In the genomic region with DNA sequence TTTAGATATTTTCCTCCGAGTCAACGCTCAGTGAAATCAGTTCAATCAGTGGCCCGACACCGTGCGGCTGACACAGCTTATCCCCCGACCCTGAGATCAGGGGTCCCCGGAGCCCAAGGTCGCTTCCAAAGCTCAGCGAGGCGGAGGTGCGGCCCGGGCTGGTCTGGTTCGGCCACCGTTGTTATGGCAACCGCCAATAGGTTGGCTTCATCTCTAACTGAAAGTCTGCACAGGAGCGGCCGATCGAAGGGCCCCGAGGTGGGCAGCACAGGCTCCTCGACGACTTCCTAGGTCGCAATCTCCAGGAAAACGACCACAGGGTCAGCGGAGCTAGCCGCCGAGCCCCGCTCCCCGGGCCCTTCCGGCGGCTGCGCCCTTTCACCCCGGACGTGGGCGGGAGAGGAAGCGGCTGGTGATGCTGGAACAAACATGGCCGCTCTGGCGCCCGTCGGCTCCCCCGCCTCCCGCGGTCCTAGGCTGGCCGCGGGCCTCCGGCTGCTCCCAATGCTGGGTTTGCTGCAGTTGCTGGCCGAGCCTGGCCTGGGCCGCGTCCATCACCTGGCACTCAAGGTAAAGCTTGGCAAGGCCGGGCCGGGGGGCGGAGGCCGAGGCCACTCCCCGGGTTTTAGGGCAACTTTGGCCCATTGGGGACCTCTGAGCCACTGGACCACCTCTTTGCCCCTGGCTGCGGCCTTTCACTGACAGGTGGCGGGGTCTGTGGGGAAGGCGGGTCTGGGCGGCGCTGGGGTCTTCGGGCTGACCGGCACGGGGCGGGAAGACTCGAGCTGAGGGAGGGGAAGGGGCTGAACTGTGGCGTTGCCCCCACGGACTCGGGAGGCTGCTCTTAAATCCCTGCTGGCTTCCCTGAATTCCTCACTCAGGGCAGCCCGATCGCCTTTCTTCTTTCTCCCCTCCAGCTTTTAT, we compare ENCODE assay signal across 8 cellular contexts. TPM values are rescaled to one million over a fixed set of nuclear protein-coding genes. Genes with fewer than 3 reads are reported as not detected.
DNase-seq lines count a peak whose midpoint lies in the region; ATAC-seq and TF ChIP-seq lines count a peak whose summit lies in the region.

Gene GPR107 (plus strand): TSS at position 403 of the 924 bp plus-strand sequence. CDS start 27 bp downstream, at position 430.

- H3K27ac ChIP-seq in SK-N-SH (ENCODE audit: low read depth in 2 of 2, low read length in 1 of 2), result peak within 1 kb of the TSS; percentile 72 to 81
- peak within 1 kb of the TSS; percentile 76 for H3K27ac ChIP-seq in temporal lobe (ENCODE audit: low read depth, low read length)

- no peak for TF ChIP-seq RAD21 in Ishikawa (IDR thresholded peaks at IDR 0.05; ENCODE audit: low read depth)
- TF ChIP-seq RAD21 in SK-N-SH (IDR thresholded peaks at IDR 0.05; ENCODE audit: low read length), result no peak

- peaks cover 10 to 16% of the 10 kb centered on the region in 2 experiments; a peak in 2 of 4 replicates for H3K4me1 ChIP-seq in SK-N-SH (ENCODE audit: control insufficient read depth in 1 of 2, insufficient read depth in 2 of 2, low read depth in 1 of 2, low read length in 1 of 2)

- H3K79me2 ChIP-seq in SK-N-SH (ENCODE audit: insufficient read depth), result peaks cover 75% of the 10 kb centered on the region

- DNase-seq in Calu3, result peak; percentile 72
- DNase-seq in SK-N-SH, result peak; percentile 97
- peak; percentile 82 for DNase-seq in activated naive CD4-positive, alpha-beta T cell treated with anti-CD3 and anti-CD28 coated beads, Interleukin-2, amount 50 U/mL, for 16 hours
- peak; percentile 74 for DNase-seq in globus pallidus (ENCODE audit: low spot score)
- DNase-seq in occipital lobe (lab: John Stamatoyannopoulos, UW), result peak; percentile 56

- no peaks in the 10 kb centered on the region for H3K9me3 ChIP-seq in SK-N-SH

- H3K4me3 ChIP-seq in SK-N-SH (ENCODE audit: low read depth in 2 of 2, low read length in 1 of 2), result peak within 1 kb of the TSS; percentile 74 to 94

- H3K4me2 ChIP-seq in SK-N-SH, result peak within 1 kb of the TSS; percentile 98

- peak within 1 kb of the TSS; percentile 89 for H2AFZ ChIP-seq in SK-N-SH (ENCODE audit: low read depth)

- CTCF ChIA-PET in Calu3 (lab: Charles Lee), result interaction anchor here (0.5 to 0.6 kb wide), 2 partner anchors 43 to 1131 kb away, joined by 4 to 6 read pairs; no protein-coding TSS in a partner anchor
- CTCF ChIA-PET in SK-N-SH (lab: Yijun Ruan, JAX), result interaction anchor here (0.5 to 2.2 kb wide), 7 partner anchors 10 to 614 kb away, joined by 3 to 8 read pairs (median 4); partner anchors contain the start of gene FNBP1

- H3K36me3 ChIP-seq in SK-N-SH (replicated peaks in 1 of 2; ENCODE audit: control insufficient read depth in 1 of 2, insufficient read depth in 2 of 2, low read length in 1 of 2), result peaks cover 0 to 5% of the 10 kb centered on the region in 2 experiments

- 0% methylated on average over 23 of the region's 68 CpGs for WGBS in SK-N-SH (ENCODE audit: low lambda C conversion rate)

- POLR2A ChIA-PET in SK-N-SH (lab: Yijun Ruan, JAX), result interaction anchor here (0.5 to 1.2 kb wide), 5 partner anchors 9 to 217 kb away, joined by 3 to 5 read pairs (median 4); partner anchors contain the start of gene FNBP1

- H3K27me3 ChIP-seq in SK-N-SH (ENCODE audit: insufficient read depth), result no peaks in the 10 kb centered on the region

- no peaks in the 10 kb centered on the region for H3K9me2 ChIP-seq in SK-N-SH

- H3K4me1 Mint-ChIP-seq in Calu3 (ENCODE audit: low read depth, unreplicated experiment), result no peaks in the 10 kb centered on the region

- peak within 1 kb of the TSS; percentile 85 for H3K27ac Mint-ChIP-seq in Calu3 (ENCODE audit: unreplicated experiment)

- peak; percentile 82 for ATAC-seq in GM21423 (IDR thresholded peaks at IDR 0.05; ENCODE audit: unreplicated experiment)

- no peaks in the 10 kb centered on the region for H3K27me3 Mint-ChIP-seq in Calu3 (ENCODE audit: unreplicated experiment)

- TF ChIP-seq EP300 in Ishikawa (IDR thresholded peaks at IDR 0.05; ENCODE audit: borderline replicate concordance) (peak; percentile 32; the same call in 1 of the 2 replicates), SK-N-SH (IDR thresholded peaks at IDR 0.05; ENCODE audit: borderline replicate concordance in 1 of 2, low read depth in 1 of 2, low read length in 1 of 2) (no peak)

- H3K4me3 Mint-ChIP-seq in Calu3 (ENCODE audit: low read depth, unreplicated experiment), result peak within 1 kb of the TSS; percentile 85

- H3K36me3 Mint-ChIP-seq in Calu3 (ENCODE audit: insufficient read depth, unreplicated experiment), result peaks cover 18% of the 10 kb centered on the region

- no TSS peak for BruUV-seq in Calu3 (replicated peaks; lab: Mats Ljungman, UMichigan)

- TF ChIP-seq CTCF in Calu3 (IDR thresholded peaks at IDR 0.05; ENCODE audit: unreplicated experiment) (no peak), SK-N-SH (IDR thresholded peaks at IDR 0.05) (no peak)

- H4K20me1 ChIP-seq in SK-N-SH (ENCODE audit: insufficient read depth), result peaks cover 13% of the 10 kb centered on the region

- H3K9ac ChIP-seq in SK-N-SH, result peak within 1 kb of the TSS; percentile 86

- intact Hi-C loops in Calu3 (cut with micrococcal nuclease; ENCODE audit: unreplicated experiment), result no loop called here

- H3F3A ChIP-seq in SK-N-SH (replicated peaks; ENCODE audit: insufficient read depth), result peaks cover 27% of the 10 kb centered on the region

- no peaks in the 10 kb centered on the region for H3K9me3 Mint-ChIP-seq in Calu3 (ENCODE audit: low read depth, unreplicated experiment)

TF ChIP-seq in Ishikawa, 13 proteins besides CTCF, POLR2A, EP300 and RAD21 (continues in another document):
- TF ChIP-seq USF1 (IDR thresholded peaks at IDR 0.05), result no peak; the same call in 1 of the 2 replicates

TF ChIP-seq in SK-N-SH, 30 proteins besides CTCF, POLR2A, EP300 and RAD21 (continues in another document):
- peak; percentile 22; the same call in 1 of the 2 replicates for TF ChIP-seq TCF12 (IDR thresholded peaks at IDR 0.05)
- 0 out of 2 replicates have a peak, but pooled peaks have one; percentile 8 for TF ChIP-seq REST (IDR thresholded peaks at IDR 0.05; ENCODE audit: low read depth, low read length)
- no peak for TF ChIP-seq SMC3 (IDR thresholded peaks at IDR 0.05; ENCODE audit: low read depth, low read length)
- TF ChIP-seq GABPA (IDR thresholded peaks at IDR 0.05; ENCODE audit: low read depth), result peak; percentile 90
- no peak for TF ChIP-seq RCOR1 (IDR thresholded peaks at IDR 0.05; ENCODE audit: low read length)
- 0 out of 2 replicates have a peak, but pooled peaks have one; percentile 14 for TF ChIP-seq JUND (IDR thresholded peaks at IDR 0.05)
- peak; percentile 97 for TF ChIP-seq YY1 (IDR thresholded peaks at IDR 0.05; ENCODE audit: low read depth)
- TF ChIP-seq, protein P1, sequence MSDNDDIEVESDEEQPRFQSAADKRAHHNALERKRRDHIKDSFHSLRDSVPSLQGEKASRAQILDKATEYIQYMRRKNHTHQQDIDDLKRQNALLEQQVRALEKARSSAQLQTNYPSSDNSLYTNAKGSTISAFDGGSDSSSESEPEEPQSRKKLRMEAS (IDR thresholded peaks at IDR 0.05; ENCODE audit: low read depth), result peak; percentile 55; the same call in 1 of the 2 replicates
- no peak for TF ChIP-seq ZBTB33 (IDR thresholded peaks at IDR 0.05; ENCODE audit: borderline replicate concordance, low read depth)
- no peak for TF ChIP-seq FOXJ3 (CRISPR knock-in tag; IDR thresholded peaks at IDR 0.05)
- TF ChIP-seq EZH2phosphoT487 (IDR thresholded peaks at IDR 0.05; ENCODE audit: borderline replicate concordance, low read depth), result no peak

RNA-seq across cellular contexts. Expression of gene GPR107, which starts in this region (rescaled TPM):
- total RNA-seq in Calu3 (2022) (39.9 and 43.4 TPM in 2 replicates), occipital lobe (22.3 TPM), temporal lobe (27.0 TPM)
- 23.0 and 29.9 TPM in 2 replicates for polyA plus RNA-seq in SK-N-SH (2012; rRNA removed)
- 20.9 and 24.6 TPM in 2 replicates for polyA plus RNA-seq in SK-N-SH (2012; cell fraction: cytosol; rRNA removed)
- 20.5 and 35.5 TPM in 2 replicates for polyA plus RNA-seq in SK-N-SH (2012; cell fraction: nucleus; rRNA removed)

Comparison
In these comparisons a context has a peak if more than half of its experiments do, and no peak if none do; other contexts are left out.
1. Peak in every context shown above with its lines: DNase-seq, ATAC-seq, H3K4me3 ChIP-seq and H3K27ac ChIP-seq.